ENCODE assay signal across 29 cellular contexts in genomic region chr16:50583211-50583610, GRCh38. TPM values are rescaled to one million over a fixed set of nuclear protein-coding genes. Genes with fewer than 3 reads are reported as not detected.
"Had no signal": no experiment of that assay in that cellular context is flagged by ENCODE, and none has a peak within 500 bp of the region (broad histone marks: within the 10 kb centered on the region; RNA-seq: fewer than 3 reads in every experiment).

No MANE protein-coding gene starts in this region.

- DNase-seq: activated CD4-positive, alpha-beta memory T cell treated with anti-CD3 and anti-CD28 coated beads, Interleukin-2, amount 10 ng/mL, durations not matched to agents 7 days and 5 days; activated CD4-positive, alpha-beta T cell treated with anti-CD3 and anti-CD28 coated beads for 1 hour; activated CD4-positive, alpha-beta T cell treated with anti-CD3 and anti-CD28 coated beads, Interleukin-2, amount 10 ng/mL, durations not matched to agents 7 days and 5 days; activated CD8-positive, alpha-beta memory T cell treated with anti-CD3 and anti-CD28 coated beads, Interleukin-2, amount 50 U/mL, for 48 hours; activated T-cell treated with anti-CD3 and anti-CD28 coated beads, Interleukin-2, amount 50 U/mL, for 48 hours; dermis blood vessel endothelial cell; effector CD4-positive, alpha-beta T cell; gastrocnemius medialis; left cardiac atrium; mammary epithelial cell; ovary; retina; stimulated activated CD4-positive, alpha-beta T cell treated with anti-CD3 and anti-CD28 coated beads, Interleukin-15, amount 100 ng/mL, for 24 hours; stimulated activated CD4-positive, alpha-beta T cell treated with anti-CD3 and anti-CD28 coated beads, Interleukin-2, amount 100 ng/mL, for 24 hours; stimulated activated naive CD4-positive, alpha-beta T cell; SW 1271; T1000; tibial artery had no signal

- H3K9me3 Mint-ChIP-seq: activated CD4-positive, alpha-beta memory T cell treated with anti-CD3 and anti-CD28 coated beads, Interleukin-2, amount 10 ng/mL, durations not matched to agents 7 days and 5 days; activated T-helper 2 cell treated with anti-CD3 and anti-CD28 coated beads, Interferon-gamma antibody, Interleukin-2, Interleukin-4, amounts not matched to agents 10 μg/mL and 5 μg/mL and 100 μg/mL, durations not matched to agents 14 hours and 24 hours and 36 hours; T-helper 1 cell treated with Interleukin-12 subunit alpha and Interleukin-12 subunit beta and Interleukin-4 antibody, amounts not matched to agents 30 μg/mL and 1 μg/mL, for 36 hours had no signal

- H3K27ac Mint-ChIP-seq: activated CD4-positive, alpha-beta memory T cell treated with anti-CD3 and anti-CD28 coated beads, Interleukin-2, amount 10 ng/mL, durations not matched to agents 7 days and 5 days; activated CD4-positive, alpha-beta T cell treated with anti-CD3 and anti-CD28 coated beads, Interleukin-2, amount 10 ng/mL, durations not matched to agents 7 days and 5 days; activated T-helper 2 cell treated with anti-CD3 and anti-CD28 coated beads, Interferon-gamma antibody, Interleukin-2, Interleukin-4, amounts not matched to agents 10 μg/mL and 5 μg/mL and 100 μg/mL, durations not matched to agents 14 hours and 24 hours and 36 hours; progenitor cell of endocrine pancreas; T-helper 1 cell treated with Interleukin-12 subunit alpha and Interleukin-12 subunit beta and Interleukin-4 antibody, amounts not matched to agents 30 μg/mL and 1 μg/mL, for 36 hours had no signal

- ATAC-seq: gastrocnemius medialis, left cardiac atrium had no signal

- H3K27me3 ChIP-seq: gastrocnemius medialis, hepatocyte, neutrophil, ovary, suprapubic skin, tibial artery had no signal

- H3K4me3 Mint-ChIP-seq: activated CD4-positive, alpha-beta memory T cell treated with anti-CD3 and anti-CD28 coated beads, Interleukin-2, amount 10 ng/mL, durations not matched to agents 7 days and 5 days; activated CD4-positive, alpha-beta T cell treated with anti-CD3 and anti-CD28 coated beads, Interleukin-2, amount 10 ng/mL, durations not matched to agents 7 days and 5 days; central memory CD8-positive, alpha-beta T cell; mesothelial cell of epicardium; naive thymus-derived CD8-positive, alpha-beta T cell; T-helper 1 cell treated with Interleukin-12 subunit alpha and Interleukin-12 subunit beta and Interleukin-4 antibody, amounts not matched to agents 30 μg/mL and 1 μg/mL, for 36 hours had no signal

- H3K9me3 ChIP-seq: gastrocnemius medialis, neutrophil, ovary, suprapubic skin, tibial artery had no signal

- H3K27me3 Mint-ChIP-seq: activated CD4-positive, alpha-beta memory T cell treated with anti-CD3 and anti-CD28 coated beads, Interleukin-2, amount 10 ng/mL, durations not matched to agents 7 days and 5 days; activated CD4-positive, alpha-beta T cell treated with anti-CD3 and anti-CD28 coated beads, Interleukin-2, amount 10 ng/mL, durations not matched to agents 7 days and 5 days; central memory CD8-positive, alpha-beta T cell; naive thymus-derived CD8-positive, alpha-beta T cell; progenitor cell of endocrine pancreas had no signal

- H3K36me3 Mint-ChIP-seq: activated naive CD4-positive, alpha-beta T cell treated with anti-CD3 and anti-CD28 coated beads, Interleukin-2, amount 50 U/mL, for 72 hours had no signal

- H3K4me1 ChIP-seq: gastrocnemius medialis had no signal

- H3K4me3 ChIP-seq: gastrocnemius medialis, hepatocyte, ovary, suprapubic skin, tibial artery had no signal

- H3K4me1 Mint-ChIP-seq: central memory CD8-positive, alpha-beta T cell had no signal

- H3K27ac ChIP-seq: epithelial cell of prostate, gastrocnemius medialis, hepatocyte, neutrophil, ovary, suprapubic skin had no signal

- H3K36me3 ChIP-seq: gastrocnemius medialis, neutrophil, ovary, suprapubic skin had no signal

RNA-seq across cellular contexts. Expression of gene NKD1, which starts 35.0 kb away (rescaled TPM):
- total RNA-seq: dermis blood vessel endothelial cell had no signal
